7 cellular contexts compared by ENCODE assay signal in the genomic region with DNA sequence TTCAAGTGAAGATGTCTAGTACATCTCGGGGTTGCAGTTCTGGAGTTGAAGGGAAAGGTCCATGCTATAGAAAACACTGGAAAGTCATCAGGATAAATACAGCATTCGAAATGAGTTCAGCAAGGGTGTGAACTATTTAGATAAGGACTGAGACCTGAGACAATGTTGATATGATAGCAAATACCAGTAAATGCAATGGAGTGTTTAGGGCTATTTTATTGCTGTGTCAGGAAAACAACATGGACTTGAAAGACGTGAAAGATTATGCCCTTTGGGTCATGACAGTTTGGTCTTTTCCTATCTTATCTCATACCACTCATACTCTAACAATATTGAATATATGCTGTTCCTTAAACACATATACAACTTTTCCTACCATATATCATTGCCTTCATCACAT.
"Had no signal": no experiment of that assay in that cellular context is flagged by ENCODE, and none has a peak within 500 bp of the region (broad histone marks: within the 10 kb centered on the region; RNA-seq: fewer than 3 reads in every experiment).

No MANE protein-coding gene starts in this region.

- ATAC-seq: GM23338 had no signal

- DNase-seq: H9, HCEC 1CT, KBM-7 had no signal

- H3K27ac ChIP-seq: HL-60 had no signal

- H2AFZ ChIP-seq: GM23338 had no signal

- H3K4me2 ChIP-seq: GM23338 had no signal

- H3K4me3 ChIP-seq: GM23338 had no signal

- FAIRE-seq: H1, H54 had no signal
